Comparison of ENCODE assay signal across 18 cellular contexts in genomic region chr5:62593331-62593730, GRCh38. TPM values are rescaled to one million over a fixed set of nuclear protein-coding genes. Genes with fewer than 3 reads are reported as not detected.
DNase-seq lines count a peak whose midpoint lies in the region; TF ChIP-seq lines count a peak whose summit lies in the region.
"Had no signal": no experiment of that assay in that cellular context is flagged by ENCODE, and none has a peak within 500 bp of the region (broad histone marks: within the 10 kb centered on the region; RNA-seq: fewer than 3 reads in every experiment).

No MANE protein-coding gene starts in this region.

- 81 to 89% methylated on average over 1 of the region's 1 CpG for WGBS in GM23248 (ENCODE audit: low coverage in 1 of 2, low lambda C conversion rate in 2 of 2, missing lambda C conversion rate in 2 of 2), 2 experiments
- WGBS in esophagus squamous epithelium, 2 donors: 82 to 91% methylated on average over 1 of the region's 1 CpG

- H3K4me1 Mint-ChIP-seq in activated T-helper 1 cell treated with anti-CD3 and anti-CD28 coated beads, Interleukin-12 subunit alpha, Interleukin-12 subunit beta, Interleukin-2, Interleukin-4 antibody, amounts not matched to agents 30 ng/mL and 10 ng/mL and 1 ng/mL, durations not matched to agents 14 hours and 24 hours and 36 hours (ENCODE audit: low read depth): peaks cover 6% of the 10 kb centered on the region
- H3K4me1 Mint-ChIP-seq: activated CD4-positive, alpha-beta memory T cell treated with anti-CD3 and anti-CD28 coated beads, Interleukin-2, amount 10 ng/mL, durations not matched to agents 7 days and 5 days had no signal

- H3K27me3 ChIP-seq in ACC112 (ENCODE audit: insufficient read depth, low read length) (no peaks in the 10 kb centered on the region), GM23248 (replicated peaks; ENCODE audit: insufficient read depth) (no peaks in the 10 kb centered on the region), esophagus squamous epithelium (no peaks in the 10 kb centered on the region)
- H3K27me3 ChIP-seq: spleen, uterus had no signal

- no peak overlapping the region for H3K4me3 Mint-ChIP-seq in activated T-helper 1 cell treated with anti-CD3 and anti-CD28 coated beads, Interleukin-12 subunit alpha, Interleukin-12 subunit beta, Interleukin-2, Interleukin-4 antibody, amounts not matched to agents 30 ng/mL and 10 ng/mL and 1 ng/mL, durations not matched to agents 14 hours and 24 hours and 36 hours
- H3K4me3 Mint-ChIP-seq: activated CD4-positive, alpha-beta memory T cell treated with anti-CD3 and anti-CD28 coated beads, Interleukin-2, amount 10 ng/mL, durations not matched to agents 7 days and 5 days; activated T-helper 17 cell treated with anti-CD3 and anti-CD28 coated beads, Interleukin-2, amount 50 U/mL, for 72 hours; stimulated activated naive CD8-positive, alpha-beta T cell treated with anti-CD3 and anti-CD28 coated beads, Interleukin-15, Interleukin-2, amounts not matched to agents 100 ng/mL and 50 ng/mL, for 24 hours had no signal

- no peaks in the 10 kb centered on the region for H3K9me2 ChIP-seq in GM23248 (ENCODE audit: insufficient read depth)
- H3K9me2 ChIP-seq: SK-N-SH had no signal

- H3K36me3 ChIP-seq in ACC112 (ENCODE audit: insufficient read depth, low read length) (peaks cover 10% of the 10 kb centered on the region), GM23248 (ENCODE audit: low read depth) (no peaks in the 10 kb centered on the region), esophagus squamous epithelium (peaks cover 0 to 31% (median 5%) of the 10 kb centered on the region in 3 donors)
- H3K36me3 ChIP-seq: uterus had no signal

- peaks cover 23% of the 10 kb centered on the region for H3K36me3 Mint-ChIP-seq in activated T-helper 1 cell treated with anti-CD3 and anti-CD28 coated beads, Interleukin-12 subunit alpha, Interleukin-12 subunit beta, Interleukin-2, Interleukin-4 antibody, amounts not matched to agents 30 ng/mL and 10 ng/mL and 1 ng/mL, durations not matched to agents 14 hours and 24 hours and 36 hours (ENCODE audit: low read depth)

- no peaks in the 10 kb centered on the region for H3F3A ChIP-seq in GM23248 (ENCODE audit: insufficient read depth)

- in situ Hi-C loops in GM23248 (cut with MboI): no loop called here

- intact Hi-C loops in esophagus squamous epithelium (cut with DNase I): no loop called here
- intact Hi-C loops in activated T-helper 1 cell treated with anti-CD3 and anti-CD28 coated beads, Interleukin-12 subunit alpha, Interleukin-12 subunit beta, Interleukin-2, Interleukin-4 antibody, amounts not matched to agents 30 ng/mL and 10 ng/mL and 1 ng/mL, durations not matched to agents 14 hours and 24 hours and 36 hours (cut with micrococcal nuclease): no loop called here

- H3K9me3 ChIP-seq in GM23248 (ENCODE audit: low read depth) (no peaks in the 10 kb centered on the region), esophagus squamous epithelium (no peaks in the 10 kb centered on the region)
- H3K9me3 ChIP-seq: SK-N-SH, uterus had no signal

- no peaks in the 10 kb centered on the region for H3K9me3 Mint-ChIP-seq in activated T-helper 1 cell treated with anti-CD3 and anti-CD28 coated beads, Interleukin-12 subunit alpha, Interleukin-12 subunit beta, Interleukin-2, Interleukin-4 antibody, amounts not matched to agents 30 ng/mL and 10 ng/mL and 1 ng/mL, durations not matched to agents 14 hours and 24 hours and 36 hours
- H3K9me3 Mint-ChIP-seq: activated CD4-positive, alpha-beta memory T cell treated with anti-CD3 and anti-CD28 coated beads, Interleukin-2, amount 10 ng/mL, durations not matched to agents 7 days and 5 days; activated T-helper 17 cell treated with anti-CD3 and anti-CD28 coated beads, Interleukin-2, amount 50 U/mL, for 72 hours; stimulated activated naive CD8-positive, alpha-beta T cell treated with anti-CD3 and anti-CD28 coated beads, Interleukin-15, Interleukin-2, amounts not matched to agents 100 ng/mL and 50 ng/mL, for 24 hours had no signal

- H3K4me2 ChIP-seq in GM23248 (ENCODE audit: unreplicated experiment): no peak overlapping the region
- H3K4me2 ChIP-seq: SK-N-SH had no signal

- H3K4me1 ChIP-seq in ACC112 (ENCODE audit: control insufficient read depth, insufficient read depth, low read length, unreplicated experiment) (peaks cover 13% of the 10 kb centered on the region), GM23248 (ENCODE audit: insufficient read depth) (0 out of 2 replicates have a peak, but pooled peaks cover 4% of the 10 kb centered on the region), esophagus squamous epithelium (no peaks in the 10 kb centered on the region)
- H3K4me1 ChIP-seq: spleen, uterus had no signal

- TF ChIP-seq CTCF in foreskin fibroblast (IDR thresholded peaks at IDR 0.05; ENCODE audit: low read depth, low read length) (no peak), esophagus squamous epithelium (IDR thresholded peaks at IDR 0.05) (no peak)

- H2AFZ ChIP-seq in ACC112 (ENCODE audit: low read length, unreplicated experiment): peak overlapping the region; percentile 45
- peak overlapping the region; percentile 15; the same call in 1 of the 2 replicates for H2AFZ ChIP-seq in GM23248

- peak overlapping the region; percentile 70 for H3K27ac ChIP-seq in ACC112 (ENCODE audit: low read depth, low read length)
- peak overlapping the region; percentile 59 for H3K27ac ChIP-seq in GM23248
- no peak overlapping the region for H3K27ac ChIP-seq in esophagus squamous epithelium
- H3K27ac ChIP-seq: uterus had no signal

- DNase-seq in GM23248: peak; percentile 58
- DNase-seq in astrocyte of the hippocampus (ENCODE audit: low read depth, low spot score): peak; percentile 20
- DNase-seq in foreskin fibroblast: peak; percentile 25 to 49
- no peak for DNase-seq in esophagus squamous epithelium (lab: John Stamatoyannopoulos, UW)
- DNase-seq in activated T-helper 1 cell treated with anti-CD3 and anti-CD28 coated beads, Interleukin-12 subunit alpha, Interleukin-12 subunit beta, Interleukin-2, Interleukin-4 antibody, amounts not matched to agents 30 ng/mL and 10 ng/mL and 1 ng/mL, durations not matched to agents 14 hours and 24 hours and 36 hours (ENCODE audit: low spot score): no peak
- no peak for DNase-seq in RPMI8226
- no peak for DNase-seq in NCI-H226
- DNase-seq: activated CD4-positive, alpha-beta memory T cell treated with anti-CD3 and anti-CD28 coated beads, Interleukin-2, amount 10 ng/mL, durations not matched to agents 7 days and 5 days; dermis blood vessel endothelial cell; NCI-H1694 treated with DMSO at 0.1 percent for 48 hours; NCI-H446 treated with DMSO at 0.1 percent for 48 hours; posterior cingulate gyrus; SK-N-SH; spleen; uterus had no signal

- no peaks in the 10 kb centered on the region for H4K20me1 ChIP-seq in GM23248 (ENCODE audit: insufficient read depth)

- H3K4me3 ChIP-seq in ACC112 (ENCODE audit: low read depth, low read length) (no peak overlapping the region), GM23248 (no peak overlapping the region), foreskin fibroblast (ENCODE audit: low read depth in 1 of 2, low read length in 2 of 2) (no peak overlapping the region), esophagus squamous epithelium (no peak overlapping the region)
- H3K4me3 ChIP-seq: spleen, uterus had no signal

- no peaks in the 10 kb centered on the region for H3K27me3 Mint-ChIP-seq in activated T-helper 1 cell treated with anti-CD3 and anti-CD28 coated beads, Interleukin-12 subunit alpha, Interleukin-12 subunit beta, Interleukin-2, Interleukin-4 antibody, amounts not matched to agents 30 ng/mL and 10 ng/mL and 1 ng/mL, durations not matched to agents 14 hours and 24 hours and 36 hours (ENCODE audit: insufficient read depth)
- H3K27me3 Mint-ChIP-seq: activated CD4-positive, alpha-beta memory T cell treated with anti-CD3 and anti-CD28 coated beads, Interleukin-2, amount 10 ng/mL, durations not matched to agents 7 days and 5 days; activated T-helper 17 cell treated with anti-CD3 and anti-CD28 coated beads, Interleukin-2, amount 50 U/mL, for 72 hours; stimulated activated naive CD8-positive, alpha-beta T cell treated with anti-CD3 and anti-CD28 coated beads, Interleukin-15, Interleukin-2, amounts not matched to agents 100 ng/mL and 50 ng/mL, for 24 hours had no signal

- H3K9ac ChIP-seq in GM23248: peak overlapping the region; percentile 9; the same call in 1 of the 2 replicates
- H3K9ac ChIP-seq: SK-N-SH had no signal

- H3K79me2 ChIP-seq in ACC112 (ENCODE audit: control insufficient read depth, insufficient read depth, low read length, unreplicated experiment) (no peaks in the 10 kb centered on the region), GM23248 (ENCODE audit: insufficient read depth) (no peaks in the 10 kb centered on the region)

- no peak for TF ChIP-seq POLR2A in esophagus squamous epithelium (IDR thresholded peaks at IDR 0.05)

- no peak overlapping the region for H3K27ac Mint-ChIP-seq in activated T-helper 1 cell treated with anti-CD3 and anti-CD28 coated beads, Interleukin-12 subunit alpha, Interleukin-12 subunit beta, Interleukin-2, Interleukin-4 antibody, amounts not matched to agents 30 ng/mL and 10 ng/mL and 1 ng/mL, durations not matched to agents 14 hours and 24 hours and 36 hours
- H3K27ac Mint-ChIP-seq: activated CD4-positive, alpha-beta memory T cell treated with anti-CD3 and anti-CD28 coated beads, Interleukin-2, amount 10 ng/mL, durations not matched to agents 7 days and 5 days; activated T-helper 17 cell treated with anti-CD3 and anti-CD28 coated beads, Interleukin-2, amount 50 U/mL, for 72 hours; stimulated activated naive CD8-positive, alpha-beta T cell treated with anti-CD3 and anti-CD28 coated beads, Interleukin-15, Interleukin-2, amounts not matched to agents 100 ng/mL and 50 ng/mL, for 24 hours had no signal

RNA-seq across cellular contexts. Expression of gene LRRC70, which starts 14.7 kb away (rescaled TPM):
- 0.51 and 1.1 TPM in 2 replicates for total RNA-seq in GM23248 (2014; rRNA removed; shearing (Covaris generic))
- 0.10 and 0.26 TPM in 2 replicates for polyA plus RNA-seq in GM23248 (2016; fragmentation: Nextera tagmentation; extraction: Ambion mirVana)
- 1 to 10 TPM in 2 of 4 donors, under 1 TPM in 2; 0.49 to 3.6 (median 1.3) TPM for total RNA-seq in esophagus squamous epithelium
- 0.83 and 0.86 TPM in 2 replicates for total RNA-seq in activated T-helper 1 cell treated with anti-CD3 and anti-CD28 coated beads, Interleukin-12 subunit alpha, Interleukin-12 subunit beta, Interleukin-2, Interleukin-4 antibody, amounts not matched to agents 30 ng/mL and 10 ng/mL and 1 ng/mL, durations not matched to agents 14 hours and 24 hours and 36 hours

Comparison
In these comparisons a context has a peak if more than half of its experiments do, and no peak if none do; other contexts are left out.
1. H3K27ac ChIP-seq: peak in ACC112 (single experiment) and GM23248 (single experiment); none in esophagus squamous epithelium (0 of 4).
2. DNase-seq: peak in GM23248 (single experiment), astrocyte of the hippocampus (single experiment) and foreskin fibroblast (2 of 2); none in esophagus squamous epithelium (single experiment), activated T-helper 1 cell treated with anti-CD3 and anti-CD28 coated beads, Interleukin-12 subunit alpha, Interleukin-12 subunit beta, Interleukin-2, Interleukin-4 antibody, amounts not matched to agents 30 ng/mL and 10 ng/mL and 1 ng/mL, durations not matched to agents 14 hours and 24 hours and 36 hours (single experiment), RPMI8226 (single experiment) and NCI-H226 (single experiment).